ENCODE assay signal across 1 cellular context in the genomic region with DNA sequence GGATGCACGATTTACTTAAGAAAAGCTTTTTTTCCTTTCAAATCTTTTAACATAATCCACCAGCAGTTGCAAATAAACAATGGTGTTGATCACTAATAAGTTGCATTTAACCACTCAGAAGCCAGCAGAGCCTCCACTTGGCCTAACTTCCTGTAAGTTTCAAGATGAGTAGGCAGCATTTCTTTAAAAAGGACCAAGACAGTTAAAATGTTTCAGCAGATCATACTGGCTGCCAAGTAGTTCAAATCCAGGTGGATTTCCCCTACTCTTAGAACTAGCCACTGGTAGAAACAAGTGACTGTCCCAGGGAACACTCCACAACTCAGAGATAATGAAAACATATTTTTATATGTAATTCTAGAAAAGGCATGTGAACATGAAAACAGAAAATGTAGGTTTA.
TF ChIP-seq lines count a peak whose summit lies in the region.

No MANE protein-coding gene starts in this region.

TF ChIP-seq in HepG2, 621 proteins besides CTCF, POLR2A, EP300 and RAD21:
- TF ChIP-seq PHF5A (CRISPR knock-in tag; IDR thresholded peaks at IDR 0.05; ENCODE audit: low read depth, unreplicated experiment), result no peak
TF ChIP-seq in HepG2: peak in this region for 0.
